Comparison of ENCODE assay signal across 8 cellular contexts in genomic region chrX:119399772-119400101, GRCh38. TPM values are rescaled to one million over a fixed set of nuclear protein-coding genes. Genes with fewer than 3 reads are reported as not detected.
DNase-seq lines count a peak whose midpoint lies in the region; ATAC-seq, FAIRE-seq and TF ChIP-seq lines count a peak whose summit lies in the region.

No MANE protein-coding gene starts in this region.

- DNase-seq in Jurkat, Clone E6-1 (ENCODE audit: low read depth, low spot score): no peak
- DNase-seq in choroid plexus epithelial cell (ENCODE audit: low read depth) (peak; percentile 28), mesendoderm (peak; percentile 37), vagina (ENCODE audit: extremely low spot score in 2 of 2) (no peak), RCC 7860 (ENCODE audit: low spot score) (no peak)
- no peak for DNase-seq in NK-92 treated with Interleukin-12 subunit alpha and Interleukin-12 subunit beta, amount 100 ng/mL, for 24 hours (lab: John Stamatoyannopoulos, UW)

- WGBS in mesendoderm (ENCODE audit: extremely low coverage, insufficient coverage, low lambda C conversion rate): no CpG with 5 or more reads among the region's 12 CpGs

- H3K4me3 ChIP-seq in Jurkat, Clone E6-1 (ENCODE audit: low read length): peak overlapping the region; percentile 43
- H3K4me3 ChIP-seq in choroid plexus epithelial cell (ENCODE audit: low read depth, low read length) (peak overlapping the region; percentile 68), mesendoderm (ENCODE audit: low read length) (peak overlapping the region; percentile 24), vagina (peak overlapping the region; percentile 50 to 68)

- H3K4me1 ChIP-seq in mesendoderm (ENCODE audit: control insufficient read depth, low read depth, low read length): no peaks in the 10 kb centered on the region
- no peaks in the 10 kb centered on the region for H3K4me1 ChIP-seq in vagina

- H3K23ac ChIP-seq in mesendoderm (ENCODE audit: low read length): no peak overlapping the region

- no peak overlapping the region for H2BK120ac ChIP-seq in mesendoderm (ENCODE audit: low read depth, low read length)

- ATAC-seq in GM18870 (IDR thresholded peaks at IDR 0.05; ENCODE audit: unreplicated experiment): peak; percentile 6
- ATAC-seq in GM18511 (IDR thresholded peaks at IDR 0.05; ENCODE audit: unreplicated experiment): no peak

- peak overlapping the region; percentile 44 for H3K4me2 ChIP-seq in mesendoderm (ENCODE audit: low read length)

- H3K18ac ChIP-seq in mesendoderm (ENCODE audit: low read length): peak overlapping the region; percentile 72

- H4K5ac ChIP-seq in mesendoderm (ENCODE audit: low read length): no peak overlapping the region

- H3K27me3 ChIP-seq in mesendoderm (ENCODE audit: insufficient read depth, low read length, poor library complexity) (no peaks in the 10 kb centered on the region), vagina (no peaks in the 10 kb centered on the region)

- no peak overlapping the region for H3K4ac ChIP-seq in mesendoderm (ENCODE audit: low read depth, low read length)

- FAIRE-seq in RCC 7860 (lab: Jason Lieb, UNC): no peak

- no peak overlapping the region for H2BK15ac ChIP-seq in mesendoderm (replicated peaks; ENCODE audit: low read depth)

- peak overlapping the region; percentile 82 for H3K9ac ChIP-seq in mesendoderm (ENCODE audit: low read length)

- peak overlapping the region; percentile 79 for H3K56ac ChIP-seq in mesendoderm (ENCODE audit: low read length)

- intact Hi-C loops in vagina (cut with DNase I): loop anchor here (10.0 kb wide), 1 partner anchor 75 kb away; no protein-coding TSS in a partner anchor

- no peaks in the 10 kb centered on the region for H3K79me2 ChIP-seq in mesendoderm (ENCODE audit: control insufficient read depth, insufficient read depth, low read length)

- H3K79me1 ChIP-seq in mesendoderm (ENCODE audit: low read length): no peaks in the 10 kb centered on the region

- no peak for TF ChIP-seq POLR2A in vagina (IDR thresholded peaks at IDR 0.05)

- no peak overlapping the region for H3K27ac ChIP-seq in mesendoderm (ENCODE audit: low read depth, low read length)
- peak overlapping the region; percentile 66 for H3K27ac ChIP-seq in vagina

- H3K36me3 ChIP-seq in mesendoderm (ENCODE audit: control insufficient read depth, insufficient read depth, low read length) (no peaks in the 10 kb centered on the region), vagina (no peaks in the 10 kb centered on the region)

- no peak for TF ChIP-seq CTCF in choroid plexus epithelial cell (conservative IDR thresholded peaks at IDR 0.05; ENCODE audit: low read depth, low read length)
- TF ChIP-seq CTCF in vagina (IDR thresholded peaks at IDR 0.05): no peak

- no peaks in the 10 kb centered on the region for H3K9me3 ChIP-seq in vagina

- no peak overlapping the region for H2AK5ac ChIP-seq in mesendoderm (ENCODE audit: low read length)

- no peak overlapping the region for H4K8ac ChIP-seq in mesendoderm (ENCODE audit: low read depth, low read length)

- H2BK5ac ChIP-seq in mesendoderm (ENCODE audit: low read length): no peak overlapping the region

RNA-seq across cellular contexts. Expression of gene SLC25A43, which starts 0.6 kb away (rescaled TPM):
- 21.4 TPM for polyA plus RNA-seq in Jurkat, Clone E6-1 (2012; ENCODE audit: insufficient read depth, insufficient read length)
- polyA plus RNA-seq in mesendoderm (2013, experiment 1 of 2): 4.5 TPM
- 4.8 TPM for polyA plus RNA-seq in mesendoderm (2013, experiment 2 of 2)
- total RNA-seq in vagina: 25.5 TPM

Comparison
In these comparisons a context has a peak if more than half of its experiments do, and no peak if none do; other contexts are left out.
1. DNase-seq: peak in choroid plexus epithelial cell (single experiment) and mesendoderm (single experiment); none in Jurkat, Clone E6-1 (single experiment), vagina (0 of 2), RCC 7860 (single experiment) and NK-92 treated with Interleukin-12 subunit alpha and Interleukin-12 subunit beta, amount 100 ng/mL, for 24 hours (single experiment).
2. Peak in every context shown above with its lines, with median percentiles within 50 percentile points of each other: H3K4me3 ChIP-seq.